ENCODE assay signal across 9 cellular contexts in genomic region chr1:100075773-100076172, GRCh38. TPM values are rescaled to one million over a fixed set of nuclear protein-coding genes. Genes with fewer than 3 reads are reported as not detected.
A peak's percentile ranks its signal among the peaks of the same experiment; 100 is the strongest.
DNase-seq lines count a peak whose midpoint lies in the region; ATAC-seq and TF ChIP-seq lines count a peak whose summit lies in the region.
"Had no signal": no experiment of that assay in that cellular context is flagged by ENCODE, and none has a peak within 500 bp of the region (broad histone marks: within the 10 kb centered on the region; RNA-seq: fewer than 3 reads in every experiment).

No MANE protein-coding gene starts in this region.

- no peak overlapping the region for H2AFZ ChIP-seq in IMR-90 (replicated peaks; ENCODE audit: low read length, poor library complexity)

- CTCF ChIA-PET in activated CD8-positive, alpha-beta memory T cell treated with anti-CD3 and anti-CD28 coated beads, Interleukin-2, amount 10 ng/mL, durations not matched to agents 7 days and 5 days (lab: Charles Lee), result interaction anchor here (1.3 kb wide), 1 partner anchor 27 kb away, joined by 3 read pairs; no protein-coding TSS in a partner anchor
- CTCF ChIA-PET in IMR-90 (lab: Yijun Ruan, JAX) (no interaction called here), HEK293T (lab: Yijun Ruan, JAX) (no interaction called here)

- no peaks in the 10 kb centered on the region for H3K9me3 Mint-ChIP-seq in activated CD8-positive, alpha-beta memory T cell treated with anti-CD3 and anti-CD28 coated beads, Interleukin-2, amount 10 ng/mL, durations not matched to agents 7 days and 5 days (ENCODE audit: low read depth)
- H3K9me3 Mint-ChIP-seq in HFFc6, result no peaks in the 10 kb centered on the region
- H3K9me3 Mint-ChIP-seq in stimulated activated naive B cell treated with anti-CD40 and anti-IgM and Interleukin-4, amounts not matched to agents 10 μg/mL and 1 μg/mL and 100 μg/mL, for 72 hours, result no peaks in the 10 kb centered on the region

- no peak overlapping the region for H3K18ac ChIP-seq in IMR-90 (ENCODE audit: low read depth, low read length)

- no CpG with 5 or more reads among the region's 3 CpGs for WGBS in IMR-90 (ENCODE audit: extremely low coverage in 2 of 2, insufficient read length in 1 of 2), 2 experiments

- no peak for TF ChIP-seq RAD21 in IMR-90 (IDR thresholded peaks at IDR 0.05; ENCODE audit: low read length)

- dilution Hi-C loops in IMR-90 (cut with HindIII; ENCODE audit: low sequenced_read_pairs, unreplicated experiment), result no loop called here

- peak overlapping the region; percentile 11 for H3K27ac Mint-ChIP-seq in activated CD8-positive, alpha-beta memory T cell treated with anti-CD3 and anti-CD28 coated beads, Interleukin-2, amount 10 ng/mL, durations not matched to agents 7 days and 5 days
- peak overlapping the region; percentile 25; the same call in 1 of the 2 replicates for H3K27ac Mint-ChIP-seq in HFFc6
- H3K27ac Mint-ChIP-seq in stimulated activated naive B cell treated with anti-CD40 and anti-IgM and Interleukin-4, amounts not matched to agents 10 μg/mL and 1 μg/mL and 100 μg/mL, for 72 hours, result peak overlapping the region; percentile 5

- no peaks in the 10 kb centered on the region for H3K27me3 ChIP-seq in IMR-90 (ENCODE audit: control insufficient read depth, insufficient read depth, low read length)

- no peak overlapping the region for H3K56ac ChIP-seq in IMR-90 (ENCODE audit: extremely low read depth, insufficient read depth, low read length)

- H4K8ac ChIP-seq in IMR-90 (ENCODE audit: low read depth in 2 of 2, low read length in 2 of 2), result no peak overlapping the region

- H3K36me3 ChIP-seq in IMR-90 (ENCODE audit: control insufficient read depth, insufficient read depth, low read length), result peaks cover 32% of the 10 kb centered on the region

- H4K20me1 ChIP-seq in IMR-90 (ENCODE audit: insufficient read depth, low read length), result peaks cover 2% of the 10 kb centered on the region; the same call in 1 of the 2 replicates

- H2BK15ac ChIP-seq in IMR-90 (ENCODE audit: low read depth, low read length), result no peak overlapping the region

- no peak overlapping the region for H2BK120ac ChIP-seq in IMR-90 (ENCODE audit: low read depth, low read length)

- ATAC-seq in activated CD8-positive, alpha-beta memory T cell treated with anti-CD3 and anti-CD28 coated beads, Interleukin-2, amount 10 ng/mL, durations not matched to agents 7 days and 5 days, result no peak
- ATAC-seq in IMR-90 (ENCODE audit: low read depth), result peak; percentile 59
- peak; percentile 61 to 77 for ATAC-seq in stimulated activated naive B cell treated with anti-CD40 and anti-IgM and Interleukin-4, amounts not matched to agents 10 μg/mL and 1 μg/mL and 100 μg/mL, for 72 hours (replicated peaks)

- in situ Hi-C loops in IMR-90 (cut with MboI; ENCODE audit: low sequenced_read_pairs), result no loop called here

- no peak for TF ChIP-seq CTCF in HFFc6 (IDR thresholded peaks at IDR 0.05)
- no peak for TF ChIP-seq CTCF in IMR-90 (conservative IDR thresholded peaks at IDR 0.05; ENCODE audit: low read depth, low read length)

- H2AK9ac ChIP-seq in IMR-90 (replicated peaks; ENCODE audit: low read depth, low read length, poor library complexity), result no peak overlapping the region

- TF ChIP-seq POLR2A in IMR-90 (IDR thresholded peaks at IDR 0.05; ENCODE audit: low read depth, low read length), result no peak

- H3K4ac ChIP-seq in IMR-90 (ENCODE audit: low read depth, low read length), result no peak overlapping the region

- H3K36me3 Mint-ChIP-seq in activated CD8-positive, alpha-beta memory T cell treated with anti-CD3 and anti-CD28 coated beads, Interleukin-2, amount 10 ng/mL, durations not matched to agents 7 days and 5 days, result peaks cover 64% of the 10 kb centered on the region
- peaks cover 40% of the 10 kb centered on the region for H3K36me3 Mint-ChIP-seq in HFFc6 (ENCODE audit: low read depth)
- H3K36me3 Mint-ChIP-seq in stimulated activated naive B cell treated with anti-CD40 and anti-IgM and Interleukin-4, amounts not matched to agents 10 μg/mL and 1 μg/mL and 100 μg/mL, for 72 hours, result peaks cover 36 to 54% of the 10 kb centered on the region in 2 donors

- no peak overlapping the region for H3K4me3 Mint-ChIP-seq in activated CD8-positive, alpha-beta memory T cell treated with anti-CD3 and anti-CD28 coated beads, Interleukin-2, amount 10 ng/mL, durations not matched to agents 7 days and 5 days
- no peak overlapping the region for H3K4me3 Mint-ChIP-seq in HFFc6
- no peak overlapping the region for H3K4me3 Mint-ChIP-seq in stimulated activated naive B cell treated with anti-CD40 and anti-IgM and Interleukin-4, amounts not matched to agents 10 μg/mL and 1 μg/mL and 100 μg/mL, for 72 hours

- POLR2A ChIA-PET in IMR-90 (lab: Charles Lee; ENCODE audit: unreplicated experiment) (no interaction called here), HEK293T (lab: Yijun Ruan, JAX) (interaction anchor here (0.5 kb wide), 1 partner anchor 828 kb away, joined by 3 read pairs; no protein-coding TSS in a partner anchor)

- H4K5ac ChIP-seq in IMR-90 (ENCODE audit: low read depth, low read length), result no peak overlapping the region

- no peak overlapping the region for H2AK5ac ChIP-seq in IMR-90 (ENCODE audit: low read depth, low read length)

- no peak overlapping the region for H3K4me3 ChIP-seq in IMR-90 (ENCODE audit: insufficient read depth, low read depth, low read length)

- H3K27me3 Mint-ChIP-seq in activated CD8-positive, alpha-beta memory T cell treated with anti-CD3 and anti-CD28 coated beads, Interleukin-2, amount 10 ng/mL, durations not matched to agents 7 days and 5 days, result no peaks in the 10 kb centered on the region
- peaks cover 1% of the 10 kb centered on the region; the same call in 1 of the 2 replicates for H3K27me3 Mint-ChIP-seq in HFFc6 (ENCODE audit: insufficient read depth)
- H3K27me3 Mint-ChIP-seq in stimulated activated naive B cell treated with anti-CD40 and anti-IgM and Interleukin-4, amounts not matched to agents 10 μg/mL and 1 μg/mL and 100 μg/mL, for 72 hours, result no peaks in the 10 kb centered on the region

- H3K27ac ChIP-seq in IMR-90 (ENCODE audit: insufficient read depth, low read length), result no peak overlapping the region

- BruUV-seq in IMR-90 (replicated peaks; lab: Mats Ljungman, UMichigan), result no TSS peak

- no peak overlapping the region for H2BK5ac ChIP-seq in IMR-90 (ENCODE audit: low read depth, low read length, poor library complexity, severe bottlenecking)

- H3K4me2 ChIP-seq in IMR-90 (ENCODE audit: low read depth, low read length), result no peak overlapping the region

- H2BK20ac ChIP-seq in IMR-90 (ENCODE audit: low read depth, low read length), result no peak overlapping the region

- peaks cover 18% of the 10 kb centered on the region for H3K4me1 Mint-ChIP-seq in activated CD8-positive, alpha-beta memory T cell treated with anti-CD3 and anti-CD28 coated beads, Interleukin-2, amount 10 ng/mL, durations not matched to agents 7 days and 5 days
- H3K4me1 Mint-ChIP-seq in HFFc6 (ENCODE audit: low read depth), result peaks cover 5% of the 10 kb centered on the region
- H3K4me1 Mint-ChIP-seq in stimulated activated naive B cell treated with anti-CD40 and anti-IgM and Interleukin-4, amounts not matched to agents 10 μg/mL and 1 μg/mL and 100 μg/mL, for 72 hours, result peaks cover 5 to 8% of the 10 kb centered on the region in 2 donors

- peaks cover 16 to 22% of the 10 kb centered on the region in 2 experiments for H3K79me1 ChIP-seq in IMR-90 (ENCODE audit: low read depth in 1 of 2, low read length in 2 of 2)

- intact Hi-C loops in IMR-90 (cut with micrococcal nuclease), result no loop called here

- H4K91ac ChIP-seq in IMR-90 (ENCODE audit: insufficient read depth, low read depth, low read length), result no peak overlapping the region

- H3K9me1 ChIP-seq in IMR-90 (ENCODE audit: insufficient read depth, low read length), result no peaks in the 10 kb centered on the region

- no peak overlapping the region for H3K14ac ChIP-seq in IMR-90 (replicated peaks; ENCODE audit: low read depth, low read length)

- no peaks in the 10 kb centered on the region for H3K9me3 ChIP-seq in IMR-90 (ENCODE audit: control insufficient read depth, insufficient read depth, low read length)

- no peaks in the 10 kb centered on the region for H3K4me1 ChIP-seq in IMR-90 (ENCODE audit: control insufficient read depth, insufficient read depth, low read length)

- no peak overlapping the region for H3K23ac ChIP-seq in IMR-90 (ENCODE audit: low read depth, low read length)

- no peak for DNase-seq in activated CD8-positive, alpha-beta memory T cell treated with anti-CD3 and anti-CD28 coated beads, Interleukin-2, amount 10 ng/mL, durations not matched to agents 7 days and 5 days
- no peak for DNase-seq in activated CD8-positive, alpha-beta memory T cell treated with anti-CD3 and anti-CD28 coated beads, Interleukin-2, amount 50 U/mL, for 48 hours
- no peak for DNase-seq in HFFc6
- DNase-seq in IMR-90, result peak; percentile 26
- DNase-seq in stimulated activated naive B cell treated with anti-CD40 and anti-IgM and Interleukin-4, amounts not matched to agents 10 μg/mL and 1 μg/mL and 100 μg/mL, for 72 hours, result no peak
- no peak for DNase-seq in GDM1 (lab: John Stamatoyannopoulos, UW)
- DNase-seq in germinal center (ENCODE audit: low spot score), result no peak
- no peak for DNase-seq in HEK293T (ENCODE audit: extremely low spot score)
- DNase-seq: NCI-H1930 had no signal

- no peak overlapping the region for H3K9ac ChIP-seq in IMR-90 (ENCODE audit: low read depth, low read length)

TF ChIP-seq in IMR-90, 13 proteins besides CTCF, POLR2A, EP300 and RAD21 (continues in another document):
- TF ChIP-seq MXI1 (IDR thresholded peaks at IDR 0.05; ENCODE audit: borderline replicate concordance, low read depth, low read length) (no peak), MAZ (IDR thresholded peaks at IDR 0.05; ENCODE audit: borderline replicate concordance, low read depth, low read length) (no peak)

TF ChIP-seq in HEK293T, 16 proteins besides CTCF, POLR2A, EP300 and RAD21 (continues in another document):
- TF ChIP-seq HDGF (IDR thresholded peaks at IDR 0.05; ENCODE audit: borderline replicate concordance) (no peak), TARDBP (IDR thresholded peaks at IDR 0.05) (no peak)

RNA-seq across cellular contexts. Expression of gene SASS6, which starts 57.0 kb away (rescaled TPM):
- 10 to 100 TPM; 17.1 to 17.3 TPM for total RNA-seq in activated CD8-positive, alpha-beta memory T cell treated with anti-CD3 and anti-CD28 coated beads, Interleukin-2, amount 10 ng/mL, durations not matched to agents 7 days and 5 days
- total RNA-seq in HFFc6 (2021; fragmentation: NEBNext Ultra II Directional; extraction: Animal tissue kit (Norgen Biotek cat#: 25700)), result 1 to 10 TPM; 2.8 to 4.8 (median 4.2) TPM
- total RNA-seq in IMR-90 (2012; rRNA removed), result 2.7 and 5.0 TPM in 2 replicates
- polyA plus RNA-seq in IMR-90 (2012; rRNA removed), result 0.69 and 1.1 TPM in 2 replicates
- polyA plus RNA-seq in IMR-90 (2012; cell fraction: cytosol; rRNA removed), result 0.05 and 0.06 TPM in 2 replicates
- polyA plus RNA-seq in IMR-90 (2012; cell fraction: nucleus; rRNA removed; ENCODE audit: low replicate concordance), result 0.09 and 0.83 TPM in 2 replicates

RNA-seq across cellular contexts. Expression of gene TRMT13, which starts 57.2 kb away (rescaled TPM):
- total RNA-seq in activated CD8-positive, alpha-beta memory T cell treated with anti-CD3 and anti-CD28 coated beads, Interleukin-2, amount 10 ng/mL, durations not matched to agents 7 days and 5 days, result 10 to 100 TPM; 18.1 to 22.3 TPM
- total RNA-seq in HFFc6 (2021; fragmentation: NEBNext Ultra II Directional; extraction: Animal tissue kit (Norgen Biotek cat#: 25700)), result 10 to 100 TPM in 5 of 6 experiments, 1 to 10 TPM in 1; 9.9 to 13.0 (median 12.0) TPM
- total RNA-seq in IMR-90 (2012; rRNA removed), result 5.2 and 12.8 TPM in 2 replicates
- polyA plus RNA-seq in IMR-90 (2012; rRNA removed), result 5.5 and 7.7 TPM in 2 replicates
- 0.32 and 0.61 TPM in 2 replicates for polyA plus RNA-seq in IMR-90 (2012; cell fraction: cytosol; rRNA removed)
- 1.3 and 18.6 TPM in 2 replicates for polyA plus RNA-seq in IMR-90 (2012; cell fraction: nucleus; rRNA removed; ENCODE audit: low replicate concordance)
